ENCODE assay signal across 1 cellular context in the genomic region with DNA sequence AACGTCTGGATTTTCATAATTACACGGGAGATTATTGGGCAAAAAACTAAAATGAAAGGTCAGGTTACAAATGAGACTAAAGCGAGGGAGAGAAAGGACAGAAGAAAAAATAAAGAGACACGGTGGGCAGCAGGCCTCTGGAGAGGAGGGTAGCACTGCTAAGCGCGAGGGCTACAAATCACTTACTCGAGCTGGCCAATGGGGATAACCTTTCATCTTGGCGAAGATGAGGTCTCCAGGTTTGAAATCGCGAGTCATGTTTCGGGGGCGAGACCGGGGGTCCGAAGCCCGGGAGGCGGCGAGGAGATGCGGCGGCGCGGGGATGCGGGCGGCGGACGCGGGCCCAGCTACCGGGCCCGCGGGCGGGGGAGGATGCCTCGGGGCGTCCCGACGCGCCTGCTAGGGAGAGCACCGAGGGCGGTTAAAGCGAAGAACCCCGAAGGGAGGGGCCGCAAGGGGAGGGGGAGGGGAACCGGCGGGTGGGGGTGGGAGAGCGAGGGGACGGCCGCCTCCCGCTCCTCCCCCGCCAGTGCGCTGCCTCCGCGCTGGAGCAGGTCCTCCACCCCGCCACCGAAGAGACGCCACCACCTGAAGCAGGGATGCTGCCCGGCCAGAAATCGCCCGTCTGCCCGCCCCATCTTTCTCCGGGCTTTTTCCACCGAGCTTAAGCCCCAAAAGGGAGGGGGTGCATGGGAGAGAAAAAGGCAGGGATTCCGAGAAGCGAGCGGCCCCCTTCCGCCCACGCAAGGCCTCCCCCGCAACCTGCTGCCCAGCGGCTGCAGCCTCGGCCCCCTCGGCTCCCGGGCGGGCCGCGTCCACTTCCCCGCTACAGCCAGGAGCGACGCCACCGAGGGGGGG.
TF ChIP-seq lines count a peak whose summit lies in the region.

No MANE protein-coding gene starts in this region.

TF ChIP-seq in HepG2, 621 proteins besides CTCF, POLR2A, EP300 and RAD21 (continued from another document and continues in another):
- TF ChIP-seq, protein P1, sequence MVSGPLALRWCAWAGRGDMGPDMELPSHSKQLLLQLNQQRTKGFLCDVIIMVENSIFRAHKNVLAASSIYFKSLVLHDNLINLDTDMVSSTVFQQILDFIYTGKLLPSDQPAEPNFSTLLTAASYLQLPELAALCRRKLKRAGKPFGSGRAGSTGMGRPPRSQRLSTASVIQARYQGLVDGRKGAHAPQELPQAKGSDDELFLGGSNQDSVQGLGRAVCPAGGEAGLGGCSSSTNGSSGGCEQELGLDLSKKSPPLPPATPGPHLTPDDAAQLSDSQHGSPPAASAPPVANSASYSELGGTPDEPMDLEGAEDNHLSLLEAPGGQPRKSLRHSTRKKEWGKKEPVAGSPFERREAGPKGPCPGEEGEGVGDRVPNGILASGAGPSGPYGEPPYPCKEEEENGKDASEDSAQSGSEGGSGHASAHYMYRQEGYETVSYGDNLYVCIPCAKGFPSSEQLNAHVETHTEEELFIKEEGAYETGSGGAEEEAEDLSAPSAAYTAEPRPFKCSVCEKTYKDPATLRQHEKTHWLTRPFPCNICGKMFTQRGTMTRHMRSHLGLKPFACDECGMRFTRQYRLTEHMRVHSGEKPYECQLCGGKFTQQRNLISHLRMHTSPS (CRISPR knock-in tag; IDR thresholded peaks at IDR 0.05; ENCODE audit: low read depth), result no peak
- TF ChIP-seq ZSCAN12 (CRISPR knock-in tag; IDR thresholded peaks at IDR 0.05), result no peak
- no peak for TF ChIP-seq YEATS4 (CRISPR knock-in tag; IDR thresholded peaks at IDR 0.05; ENCODE audit: borderline replicate concordance)
- no peak for TF ChIP-seq SAFB2 (CRISPR knock-in tag; IDR thresholded peaks at IDR 0.05; ENCODE audit: borderline replicate concordance, low read depth)
- TF ChIP-seq, protein P2, sequence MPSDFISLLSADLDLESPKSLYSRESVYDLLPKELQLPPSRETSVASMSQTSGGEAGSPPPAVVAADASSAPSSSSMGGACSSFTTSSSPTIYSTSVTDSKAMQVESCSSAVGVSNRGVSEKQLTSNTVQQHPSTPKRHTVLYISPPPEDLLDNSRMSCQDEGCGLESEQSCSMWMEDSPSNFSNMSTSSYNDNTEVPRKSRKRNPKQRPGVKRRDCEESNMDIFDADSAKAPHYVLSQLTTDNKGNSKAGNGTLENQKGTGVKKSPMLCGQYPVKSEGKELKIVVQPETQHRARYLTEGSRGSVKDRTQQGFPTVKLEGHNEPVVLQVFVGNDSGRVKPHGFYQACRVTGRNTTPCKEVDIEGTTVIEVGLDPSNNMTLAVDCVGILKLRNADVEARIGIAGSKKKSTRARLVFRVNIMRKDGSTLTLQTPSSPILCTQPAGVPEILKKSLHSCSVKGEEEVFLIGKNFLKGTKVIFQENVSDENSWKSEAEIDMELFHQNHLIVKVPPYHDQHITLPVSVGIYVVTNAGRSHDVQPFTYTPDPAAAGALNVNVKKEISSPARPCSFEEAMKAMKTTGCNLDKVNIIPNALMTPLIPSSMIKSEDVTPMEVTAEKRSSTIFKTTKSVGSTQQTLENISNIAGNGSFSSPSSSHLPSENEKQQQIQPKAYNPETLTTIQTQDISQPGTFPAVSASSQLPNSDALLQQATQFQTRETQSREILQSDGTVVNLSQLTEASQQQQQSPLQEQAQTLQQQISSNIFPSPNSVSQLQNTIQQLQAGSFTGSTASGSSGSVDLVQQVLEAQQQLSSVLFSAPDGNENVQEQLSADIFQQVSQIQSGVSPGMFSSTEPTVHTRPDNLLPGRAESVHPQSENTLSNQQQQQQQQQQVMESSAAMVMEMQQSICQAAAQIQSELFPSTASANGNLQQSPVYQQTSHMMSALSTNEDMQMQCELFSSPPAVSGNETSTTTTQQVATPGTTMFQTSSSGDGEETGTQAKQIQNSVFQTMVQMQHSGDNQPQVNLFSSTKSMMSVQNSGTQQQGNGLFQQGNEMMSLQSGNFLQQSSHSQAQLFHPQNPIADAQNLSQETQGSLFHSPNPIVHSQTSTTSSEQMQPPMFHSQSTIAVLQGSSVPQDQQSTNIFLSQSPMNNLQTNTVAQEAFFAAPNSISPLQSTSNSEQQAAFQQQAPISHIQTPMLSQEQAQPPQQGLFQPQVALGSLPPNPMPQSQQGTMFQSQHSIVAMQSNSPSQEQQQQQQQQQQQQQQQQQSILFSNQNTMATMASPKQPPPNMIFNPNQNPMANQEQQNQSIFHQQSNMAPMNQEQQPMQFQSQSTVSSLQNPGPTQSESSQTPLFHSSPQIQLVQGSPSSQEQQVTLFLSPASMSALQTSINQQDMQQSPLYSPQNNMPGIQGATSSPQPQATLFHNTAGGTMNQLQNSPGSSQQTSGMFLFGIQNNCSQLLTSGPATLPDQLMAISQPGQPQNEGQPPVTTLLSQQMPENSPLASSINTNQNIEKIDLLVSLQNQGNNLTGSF (CRISPR knock-in tag; IDR thresholded peaks at IDR 0.05), result no peak
- TF ChIP-seq, protein P3, sequence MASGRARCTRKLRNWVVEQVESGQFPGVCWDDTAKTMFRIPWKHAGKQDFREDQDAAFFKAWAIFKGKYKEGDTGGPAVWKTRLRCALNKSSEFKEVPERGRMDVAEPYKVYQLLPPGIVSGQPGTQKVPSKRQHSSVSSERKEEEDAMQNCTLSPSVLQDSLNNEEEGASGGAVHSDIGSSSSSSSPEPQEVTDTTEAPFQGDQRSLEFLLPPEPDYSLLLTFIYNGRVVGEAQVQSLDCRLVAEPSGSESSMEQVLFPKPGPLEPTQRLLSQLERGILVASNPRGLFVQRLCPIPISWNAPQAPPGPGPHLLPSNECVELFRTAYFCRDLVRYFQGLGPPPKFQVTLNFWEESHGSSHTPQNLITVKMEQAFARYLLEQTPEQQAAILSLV (CRISPR knock-in tag; IDR thresholded peaks at IDR 0.05; ENCODE audit: borderline replicate concordance), result no peak
- no peak for TF ChIP-seq FOXK1 (CRISPR knock-in tag; IDR thresholded peaks at IDR 0.05; ENCODE audit: borderline replicate concordance, low read depth)
- TF ChIP-seq FOXK2 (IDR thresholded peaks at IDR 0.05), result no peak
- TF ChIP-seq SIN3A (IDR thresholded peaks at IDR 0.05; ENCODE audit: borderline replicate concordance, low read depth, low read length), result no peak
- no peak for TF ChIP-seq FOSL1 (CRISPR knock-in tag; IDR thresholded peaks at IDR 0.05; ENCODE audit: borderline replicate concordance)
- no peak for TF ChIP-seq SP2 (CRISPR knock-in tag; IDR thresholded peaks at IDR 0.05)
- TF ChIP-seq SP1 (IDR thresholded peaks at IDR 0.05), result no peak
- TF ChIP-seq SP1 (CRISPR knock-in tag; IDR thresholded peaks at IDR 0.05), result no peak
- no peak for TF ChIP-seq MIER3 (CRISPR knock-in tag; IDR thresholded peaks at IDR 0.05; ENCODE audit: borderline replicate concordance)
- TF ChIP-seq, protein P4, sequence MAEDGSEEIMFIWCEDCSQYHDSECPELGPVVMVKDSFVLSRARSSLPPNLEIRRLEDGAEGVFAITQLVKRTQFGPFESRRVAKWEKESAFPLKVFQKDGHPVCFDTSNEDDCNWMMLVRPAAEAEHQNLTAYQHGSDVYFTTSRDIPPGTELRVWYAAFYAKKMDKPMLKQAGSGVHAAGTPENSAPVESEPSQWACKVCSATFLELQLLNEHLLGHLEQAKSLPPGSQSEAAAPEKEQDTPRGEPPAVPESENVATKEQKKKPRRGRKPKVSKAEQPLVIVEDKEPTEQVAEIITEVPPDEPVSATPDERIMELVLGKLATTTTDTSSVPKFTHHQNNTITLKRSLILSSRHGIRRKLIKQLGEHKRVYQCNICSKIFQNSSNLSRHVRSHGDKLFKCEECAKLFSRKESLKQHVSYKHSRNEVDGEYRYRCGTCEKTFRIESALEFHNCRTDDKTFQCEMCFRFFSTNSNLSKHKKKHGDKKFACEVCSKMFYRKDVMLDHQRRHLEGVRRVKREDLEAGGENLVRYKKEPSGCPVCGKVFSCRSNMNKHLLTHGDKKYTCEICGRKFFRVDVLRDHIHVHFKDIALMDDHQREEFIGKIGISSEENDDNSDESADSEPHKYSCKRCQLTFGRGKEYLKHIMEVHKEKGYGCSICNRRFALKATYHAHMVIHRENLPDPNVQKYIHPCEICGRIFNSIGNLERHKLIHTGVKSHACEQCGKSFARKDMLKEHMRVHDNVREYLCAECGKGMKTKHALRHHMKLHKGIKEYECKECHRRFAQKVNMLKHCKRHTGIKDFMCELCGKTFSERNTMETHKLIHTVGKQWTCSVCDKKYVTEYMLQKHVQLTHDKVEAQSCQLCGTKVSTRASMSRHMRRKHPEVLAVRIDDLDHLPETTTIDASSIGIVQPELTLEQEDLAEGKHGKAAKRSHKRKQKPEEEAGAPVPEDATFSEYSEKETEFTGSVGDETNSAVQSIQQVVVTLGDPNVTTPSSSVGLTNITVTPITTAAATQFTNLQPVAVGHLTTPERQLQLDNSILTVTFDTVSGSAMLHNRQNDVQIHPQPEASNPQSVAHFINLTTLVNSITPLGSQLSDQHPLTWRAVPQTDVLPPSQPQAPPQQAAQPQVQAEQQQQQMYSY (CRISPR knock-in tag; IDR thresholded peaks at IDR 0.05), result no peak
- TF ChIP-seq, protein P5, sequence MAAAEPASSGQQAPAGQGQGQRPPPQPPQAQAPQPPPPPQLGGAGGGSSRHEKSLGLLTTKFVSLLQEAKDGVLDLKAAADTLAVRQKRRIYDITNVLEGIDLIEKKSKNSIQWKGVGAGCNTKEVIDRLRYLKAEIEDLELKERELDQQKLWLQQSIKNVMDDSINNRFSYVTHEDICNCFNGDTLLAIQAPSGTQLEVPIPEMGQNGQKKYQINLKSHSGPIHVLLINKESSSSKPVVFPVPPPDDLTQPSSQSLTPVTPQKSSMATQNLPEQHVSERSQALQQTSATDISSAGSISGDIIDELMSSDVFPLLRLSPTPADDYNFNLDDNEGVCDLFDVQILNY (CRISPR knock-in tag; conservative IDR thresholded peaks at IDR 0.05), result no peak
- TF ChIP-seq, protein P6, sequence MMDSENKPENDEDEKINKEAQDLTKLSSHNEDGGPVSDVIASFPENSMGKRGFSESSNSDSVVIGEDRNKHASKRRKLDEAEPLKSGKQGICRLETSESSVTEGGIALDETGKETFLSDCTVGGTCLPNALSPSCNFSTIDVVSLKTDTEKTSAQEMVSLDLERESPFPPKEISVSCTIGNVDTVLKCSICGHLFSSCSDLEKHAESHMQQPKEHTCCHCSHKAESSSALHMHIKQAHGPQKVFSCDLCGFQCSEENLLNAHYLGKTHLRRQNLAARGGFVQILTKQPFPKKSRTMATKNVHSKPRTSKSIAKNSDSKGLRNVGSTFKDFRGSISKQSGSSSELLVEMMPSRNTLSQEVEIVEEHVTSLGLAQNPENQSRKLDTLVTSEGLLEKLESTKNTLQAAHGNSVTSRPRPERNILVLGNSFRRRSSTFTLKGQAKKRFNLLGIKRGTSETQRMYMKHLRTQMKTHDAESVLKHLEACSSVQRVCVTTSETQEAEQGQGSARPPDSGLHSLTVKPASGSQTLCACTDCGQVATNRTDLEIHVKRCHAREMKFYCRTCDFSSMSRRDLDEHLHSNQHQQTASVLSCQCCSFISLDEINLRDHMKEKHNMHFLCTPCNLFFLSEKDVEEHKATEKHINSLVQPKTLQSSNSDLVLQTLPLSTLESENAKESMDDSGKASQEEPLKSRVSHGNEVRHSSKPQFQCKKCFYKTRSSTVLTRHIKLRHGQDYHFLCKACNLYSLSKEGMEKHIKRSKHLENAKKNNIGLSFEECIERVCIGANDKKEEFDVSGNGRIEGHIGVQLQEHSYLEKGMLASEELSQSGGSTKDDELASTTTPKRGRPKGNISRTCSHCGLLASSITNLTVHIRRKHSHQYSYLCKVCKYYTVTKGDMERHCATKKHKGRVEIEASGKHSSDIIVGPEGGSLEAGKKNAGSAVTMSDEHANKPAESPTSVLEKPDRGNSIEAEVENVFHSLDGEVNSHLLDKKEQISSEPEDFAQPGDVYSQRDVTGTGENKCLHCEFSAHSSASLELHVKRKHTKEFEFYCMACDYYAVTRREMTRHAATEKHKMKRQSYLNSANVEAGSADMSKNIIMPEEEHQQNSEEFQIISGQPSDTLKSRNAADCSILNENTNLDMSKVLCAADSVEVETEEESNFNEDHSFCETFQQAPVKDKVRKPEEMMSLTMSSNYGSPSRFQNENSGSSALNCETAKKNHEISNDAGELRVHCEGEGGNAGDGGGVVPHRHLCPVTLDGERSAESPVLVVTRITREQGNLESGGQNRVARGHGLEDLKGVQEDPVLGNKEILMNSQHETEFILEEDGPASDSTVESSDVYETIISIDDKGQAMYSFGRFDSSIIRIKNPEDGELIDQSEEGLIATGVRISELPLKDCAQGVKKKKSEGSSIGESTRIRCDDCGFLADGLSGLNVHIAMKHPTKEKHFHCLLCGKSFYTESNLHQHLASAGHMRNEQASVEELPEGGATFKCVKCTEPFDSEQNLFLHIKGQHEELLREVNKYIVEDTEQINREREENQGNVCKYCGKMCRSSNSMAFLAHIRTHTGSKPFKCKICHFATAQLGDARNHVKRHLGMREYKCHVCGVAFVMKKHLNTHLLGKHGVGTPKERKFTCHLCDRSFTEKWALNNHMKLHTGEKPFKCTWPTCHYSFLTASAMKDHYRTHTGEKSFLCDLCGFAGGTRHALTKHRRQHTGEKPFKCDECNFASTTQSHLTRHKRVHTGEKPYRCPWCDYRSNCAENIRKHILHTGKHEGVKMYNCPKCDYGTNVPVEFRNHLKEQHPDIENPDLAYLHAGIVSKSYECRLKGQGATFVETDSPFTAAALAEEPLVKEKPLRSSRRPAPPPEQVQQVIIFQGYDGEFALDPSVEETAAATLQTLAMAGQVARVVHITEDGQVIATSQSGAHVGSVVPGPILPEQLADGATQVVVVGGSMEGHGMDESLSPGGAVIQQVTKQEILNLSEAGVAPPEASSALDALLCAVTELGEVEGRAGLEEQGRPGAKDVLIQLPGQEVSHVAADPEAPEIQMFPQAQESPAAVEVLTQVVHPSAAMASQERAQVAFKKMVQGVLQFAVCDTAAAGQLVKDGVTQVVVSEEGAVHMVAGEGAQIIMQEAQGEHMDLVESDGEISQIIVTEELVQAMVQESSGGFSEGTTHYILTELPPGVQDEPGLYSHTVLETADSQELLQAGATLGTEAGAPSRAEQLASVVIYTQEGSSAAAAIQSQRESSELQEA (CRISPR knock-in tag; IDR thresholded peaks at IDR 0.05; ENCODE audit: not compliant biosample characterization), result no peak
- TF ChIP-seq ZNF331 (CRISPR knock-in tag; IDR thresholded peaks at IDR 0.05), result no peak
- TF ChIP-seq FOXJ3 (CRISPR knock-in tag; IDR thresholded peaks at IDR 0.05; ENCODE audit: borderline replicate concordance), result no peak
- TF ChIP-seq, protein P7, sequence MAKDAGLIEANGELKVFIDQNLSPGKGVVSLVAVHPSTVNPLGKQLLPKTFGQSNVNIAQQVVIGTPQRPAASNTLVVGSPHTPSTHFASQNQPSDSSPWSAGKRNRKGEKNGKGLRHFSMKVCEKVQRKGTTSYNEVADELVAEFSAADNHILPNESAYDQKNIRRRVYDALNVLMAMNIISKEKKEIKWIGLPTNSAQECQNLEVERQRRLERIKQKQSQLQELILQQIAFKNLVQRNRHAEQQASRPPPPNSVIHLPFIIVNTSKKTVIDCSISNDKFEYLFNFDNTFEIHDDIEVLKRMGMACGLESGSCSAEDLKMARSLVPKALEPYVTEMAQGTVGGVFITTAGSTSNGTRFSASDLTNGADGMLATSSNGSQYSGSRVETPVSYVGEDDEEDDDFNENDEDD (CRISPR knock-in tag; IDR thresholded peaks at IDR 0.05; ENCODE audit: borderline replicate concordance), result no peak
